8 cellular contexts compared by ENCODE assay signal in the genomic region with DNA sequence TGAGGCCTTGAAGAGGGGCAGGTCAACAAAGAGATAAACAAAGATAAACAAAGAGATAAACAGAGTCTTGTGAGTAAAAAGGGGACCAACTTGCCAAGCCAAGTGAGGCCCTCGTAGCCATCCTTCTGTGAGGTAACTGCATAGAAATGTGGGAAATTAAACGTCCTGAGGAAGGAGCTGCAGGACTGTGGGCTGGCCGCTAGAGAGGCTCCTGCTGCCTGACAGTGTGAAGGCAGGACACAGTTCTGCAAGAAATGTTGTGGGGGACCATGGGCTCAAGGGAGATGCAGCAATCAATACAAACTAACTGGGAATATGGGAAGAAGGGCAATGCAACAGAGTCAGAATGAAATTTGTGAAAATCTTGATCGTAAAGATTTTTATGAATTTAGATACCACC.
A peak's percentile ranks its signal among the peaks of the same experiment; 100 is the strongest.
DNase-seq lines count a peak whose midpoint lies in the region; ATAC-seq, FAIRE-seq and TF ChIP-seq lines count a peak whose summit lies in the region.
"Had no signal": no experiment of that assay in that cellular context is flagged by ENCODE, and none has a peak within 500 bp of the region (broad histone marks: within the 10 kb centered on the region; RNA-seq: fewer than 3 reads in every experiment).

No MANE protein-coding gene starts in this region.

- 0% methylated on average over 4 of the region's 4 CpGs for WGBS in K562 (ENCODE audit: insufficient coverage, low coverage, missing lambda C conversion rate)
- 32 to 36% (median 33%) methylated on average over 4 of the region's 4 CpGs for WGBS in stomach, 5 donors

- H3K4me3 ChIP-seq in MG63 (no peak overlapping the region), K562 (no peak overlapping the region), stomach (no peak overlapping the region)

- H3K27ac ChIP-seq in K562 (ENCODE audit: extremely low read depth, low read depth, low read length) (no peak overlapping the region), stomach (no peak overlapping the region)

- H3K4me1 ChIP-seq in K562 (replicated peaks in 1 of 2; ENCODE audit: control insufficient read depth in 2 of 2, insufficient read depth in 2 of 2, low read length in 2 of 2), result no peaks in the 10 kb centered on the region
- H3K4me1 ChIP-seq in stomach, result peaks cover 0 to 15% (median 7%) of the 10 kb centered on the region in 4 donors

- no peak overlapping the region for H3K4me3 Mint-ChIP-seq in nephron

- no peaks in the 10 kb centered on the region for H3K9me1 ChIP-seq in K562 (ENCODE audit: control insufficient read depth, insufficient read depth, low read length)

- peak in 1 of 2 experiments; percentile 21; a peak in 1 of 4 replicates for TF ChIP-seq RAD21 in K562 (CRISPR knock-in tag; conservative IDR thresholded peaks at IDR 0.05 in 1 of 2, IDR thresholded peaks at IDR 0.05 in 1 of 2)

- POLR2A ChIA-PET in K562 (lab: Yijun Ruan, JAX), result no interaction called here

- intact Hi-C loops in K562 (cut with micrococcal nuclease), result no loop called here
- intact Hi-C loops in stomach (cut with DNase I; ENCODE audit: low total_unique reads), result no loop called here

- peaks cover 24% of the 10 kb centered on the region for H3K4me1 Mint-ChIP-seq in nephron

- no peak overlapping the region for H3K27ac Mint-ChIP-seq in nephron
- H3K27ac Mint-ChIP-seq: activated naive CD4-positive, alpha-beta T cell treated with anti-CD3 and anti-CD28 coated beads, Interleukin-2, amount 50 U/mL, for 72 hours had no signal

- H3K36me3 Mint-ChIP-seq in nephron (ENCODE audit: low read depth), result no peaks in the 10 kb centered on the region
- H3K36me3 Mint-ChIP-seq: activated naive CD4-positive, alpha-beta T cell treated with anti-CD3 and anti-CD28 coated beads, Interleukin-2, amount 50 U/mL, for 72 hours had no signal

- H4K20me1 ChIP-seq in K562 (replicated peaks; ENCODE audit: control insufficient read depth, insufficient read depth, low read length), result 0 out of 2 replicates have a peak, but pooled peaks cover 3% of the 10 kb centered on the region

- H3K27me3 ChIP-seq in MG63 (peaks cover 2% of the 10 kb centered on the region; the same call in 1 of the 2 replicates), K562 (ENCODE audit: control insufficient read depth in 2 of 2, insufficient read depth in 2 of 2, low read length in 2 of 2) (no peaks in the 10 kb centered on the region), stomach (peaks cover 0 to 22% (median 0%) of the 10 kb centered on the region in 3 donors)

- DNase-seq in GM03348 (ENCODE audit: low spot score), result peak; percentile 28
- peak; percentile 1 for DNase-seq in MG63
- DNase-seq in K562 (ENCODE audit: extremely low read depth in 1 of 4, low spot score in 3 of 4), result peak in 2 of 4 experiments; percentile 2 to 7
- DNase-seq in T1000 (lab: John Stamatoyannopoulos, UW), result no peak
- no peak for DNase-seq in stomach

- TF ChIP-seq POLR2A in K562 (conservative IDR thresholded peaks at IDR 0.05) (no peak), stomach (IDR thresholded peaks at IDR 0.05) (no peak)

- H3K9ac ChIP-seq in K562 (ENCODE audit: insufficient read depth in 1 of 2, low read depth in 2 of 2, low read length in 2 of 2), result no peak overlapping the region

- ATAC-seq in K562, result peak; percentile 67; the same call in 2 of the 3 replicates
- no peak for ATAC-seq in HG03442 (IDR thresholded peaks at IDR 0.05; ENCODE audit: unreplicated experiment)
- ATAC-seq: activated naive CD4-positive, alpha-beta T cell treated with anti-CD3 and anti-CD28 coated beads, Interleukin-2, amount 50 U/mL, for 72 hours had no signal

- H3K9me3 ChIP-seq in MG63, result no peaks in the 10 kb centered on the region
- H3K9me3 ChIP-seq in K562 (replicated peaks; ENCODE audit: control insufficient read depth, insufficient read depth, low read depth, low read length), result no peaks in the 10 kb centered on the region
- H3K9me3 ChIP-seq in stomach, result no peaks in the 10 kb centered on the region

- H2AFZ ChIP-seq in K562 (ENCODE audit: low read depth, low read length), result no peak overlapping the region

- H3K9me3 Mint-ChIP-seq in nephron, result no peaks in the 10 kb centered on the region
- H3K9me3 Mint-ChIP-seq: activated naive CD4-positive, alpha-beta T cell treated with anti-CD3 and anti-CD28 coated beads, Interleukin-2, amount 50 U/mL, for 72 hours had no signal

- no peaks in the 10 kb centered on the region for H3K79me2 ChIP-seq in K562 (ENCODE audit: control insufficient read depth, insufficient read depth, low read length)

- CTCF ChIA-PET in K562 (lab: Yijun Ruan, JAX; ENCODE audit: low intra/inter-chr PET ratio), result no interaction called here

- H3K36me3 ChIP-seq in MG63 (no peaks in the 10 kb centered on the region), K562 (ENCODE audit: control insufficient read depth, insufficient read depth, low read length) (no peaks in the 10 kb centered on the region), stomach (no peaks in the 10 kb centered on the region)

- in situ Hi-C loops in K562 (cut with MboI), result no loop called here

- no TSS peak for BruUV-seq in K562 (replicated peaks; lab: Mats Ljungman, UMichigan)

- no peak for TF ChIP-seq EP300 in K562 (IDR thresholded peaks at IDR 0.05; ENCODE audit: low read length)
- no peak for TF ChIP-seq EP300 in stomach (IDR thresholded peaks at IDR 0.05)

- H3K4me2 ChIP-seq in K562 (ENCODE audit: insufficient read depth, low read length), result no peak overlapping the region

- peaks cover 17% of the 10 kb centered on the region for H3K27me3 Mint-ChIP-seq in nephron (ENCODE audit: low read depth)

- no peak for FAIRE-seq in K562 (lab: Jason Lieb, UNC)

- TF ChIP-seq CTCF in K562 (IDR thresholded peaks at IDR 0.05 in 2 of 3, conservative IDR thresholded peaks at IDR 0.05 in 1 of 3; ENCODE audit: insufficient read depth in 2 of 3, low read depth in 1 of 3, low read length in 3 of 3) (peak in 2 of 3 experiments; percentile 32 to 37; a peak in 2 of 6 replicates), nephron (IDR thresholded peaks at IDR 0.05; ENCODE audit: unreplicated experiment in 3 of 3) (peak; percentile 48 to 54 (median 50)), stomach (IDR thresholded peaks at IDR 0.05) (no peak)

TF ChIP-seq in K562, 482 proteins besides CTCF, POLR2A, EP300 and RAD21 (continues in another document):
- TF ChIP-seq FOXA3 (CRISPR knock-in tag; conservative IDR thresholded peaks at IDR 0.05 in 1 of 2, IDR thresholded peaks at IDR 0.05 in 1 of 2), result no peak
- TF ChIP-seq, protein P1, sequence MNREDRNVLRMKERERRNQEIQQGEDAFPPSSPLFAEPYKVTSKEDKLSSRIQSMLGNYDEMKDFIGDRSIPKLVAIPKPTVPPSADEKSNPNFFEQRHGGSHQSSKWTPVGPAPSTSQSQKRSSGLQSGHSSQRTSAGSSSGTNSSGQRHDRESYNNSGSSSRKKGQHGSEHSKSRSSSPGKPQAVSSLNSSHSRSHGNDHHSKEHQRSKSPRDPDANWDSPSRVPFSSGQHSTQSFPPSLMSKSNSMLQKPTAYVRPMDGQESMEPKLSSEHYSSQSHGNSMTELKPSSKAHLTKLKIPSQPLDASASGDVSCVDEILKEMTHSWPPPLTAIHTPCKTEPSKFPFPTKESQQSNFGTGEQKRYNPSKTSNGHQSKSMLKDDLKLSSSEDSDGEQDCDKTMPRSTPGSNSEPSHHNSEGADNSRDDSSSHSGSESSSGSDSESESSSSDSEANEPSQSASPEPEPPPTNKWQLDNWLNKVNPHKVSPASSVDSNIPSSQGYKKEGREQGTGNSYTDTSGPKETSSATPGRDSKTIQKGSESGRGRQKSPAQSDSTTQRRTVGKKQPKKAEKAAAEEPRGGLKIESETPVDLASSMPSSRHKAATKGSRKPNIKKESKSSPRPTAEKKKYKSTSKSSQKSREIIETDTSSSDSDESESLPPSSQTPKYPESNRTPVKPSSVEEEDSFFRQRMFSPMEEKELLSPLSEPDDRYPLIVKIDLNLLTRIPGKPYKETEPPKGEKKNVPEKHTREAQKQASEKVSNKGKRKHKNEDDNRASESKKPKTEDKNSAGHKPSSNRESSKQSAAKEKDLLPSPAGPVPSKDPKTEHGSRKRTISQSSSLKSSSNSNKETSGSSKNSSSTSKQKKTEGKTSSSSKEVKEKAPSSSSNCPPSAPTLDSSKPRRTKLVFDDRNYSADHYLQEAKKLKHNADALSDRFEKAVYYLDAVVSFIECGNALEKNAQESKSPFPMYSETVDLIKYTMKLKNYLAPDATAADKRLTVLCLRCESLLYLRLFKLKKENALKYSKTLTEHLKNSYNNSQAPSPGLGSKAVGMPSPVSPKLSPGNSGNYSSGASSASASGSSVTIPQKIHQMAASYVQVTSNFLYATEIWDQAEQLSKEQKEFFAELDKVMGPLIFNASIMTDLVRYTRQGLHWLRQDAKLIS (CRISPR knock-in tag; IDR thresholded peaks at IDR 0.05), result no peak
- no peak for TF ChIP-seq RBBP5 (IDR thresholded peaks at IDR 0.05; ENCODE audit: borderline replicate concordance, insufficient read depth, low read length, poor library complexity, severe bottlenecking)
- TF ChIP-seq MCM3 (IDR thresholded peaks at IDR 0.05), result no peak
- no peak for TF ChIP-seq GATAD2B (IDR thresholded peaks at IDR 0.05; ENCODE audit: borderline replicate concordance)
- no peak for TF ChIP-seq TARDBP (IDR thresholded peaks at IDR 0.05)
- TF ChIP-seq POLR3G (IDR thresholded peaks at IDR 0.05; ENCODE audit: extremely low read depth, insufficient read length, insufficient replicate concordance), result no peak
- TF ChIP-seq SMAD1 (IDR thresholded peaks at IDR 0.05; ENCODE audit: low read depth, low read length, partially characterized antibody), result no peak
- TF ChIP-seq TEAD1 (CRISPR knock-in tag; IDR thresholded peaks at IDR 0.05), result no peak

Comparison
In these comparisons a context has a peak if more than half of its experiments do, and no peak if none do; other contexts are left out.
1. DNase-seq: peak in GM03348 (single experiment) and MG63 (single experiment); none in T1000 (single experiment) and stomach (single experiment).
2. CTCF ChIP-seq: peak in K562 (2 of 3) and nephron (3 of 3); none in stomach (0 of 7).